ENCODE assay signal across 32 cellular contexts in the genomic region with DNA sequence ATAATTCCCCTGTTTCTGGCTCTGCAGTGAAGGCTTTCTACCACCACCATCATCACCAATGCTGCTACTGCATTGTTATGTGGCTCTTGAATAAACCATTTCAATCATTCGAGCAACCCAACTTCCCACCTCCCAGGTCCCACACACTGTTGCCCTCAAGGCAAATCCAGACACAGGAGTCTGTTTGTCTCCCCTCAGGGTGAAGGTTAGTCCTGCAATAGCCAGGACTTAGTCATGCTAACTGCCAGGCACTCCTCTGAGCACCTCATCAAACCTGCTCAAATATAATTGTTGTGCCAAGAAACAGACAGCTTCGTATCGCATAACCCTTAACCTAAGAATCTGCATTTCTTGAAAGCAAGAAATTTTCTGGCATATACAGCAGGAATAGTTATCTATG.
"Had no signal": no experiment of that assay in that cellular context is flagged by ENCODE, and none has a peak within 500 bp of the region (broad histone marks: within the 10 kb centered on the region; RNA-seq: fewer than 3 reads in every experiment).

No MANE protein-coding gene starts in this region.

- H3K36me3 ChIP-seq: ascending aorta, MG63, SJCRH30 had no signal

- H3K4me3 ChIP-seq: ascending aorta, body of pancreas, K562, MG63, SJCRH30 had no signal

- ATAC-seq: activated CD8-positive, alpha-beta T cell treated with anti-CD3 and anti-CD28 coated beads, Interleukin-2, amount 10 ng/mL, durations not matched to agents 7 days and 5 days; body of pancreas; K562; Panc1 had no signal

- H3K27ac Mint-ChIP-seq: activated CD8-positive, alpha-beta T cell treated with anti-CD3 and anti-CD28 coated beads, Interleukin-2, amount 10 ng/mL, durations not matched to agents 7 days and 5 days; activated naive CD4-positive, alpha-beta T cell treated with anti-CD3 and anti-CD28 coated beads, Interleukin-2, amount 50 U/mL, for 24 hours had no signal

- H3K27me3 Mint-ChIP-seq: activated naive CD4-positive, alpha-beta T cell treated with anti-CD3 and anti-CD28 coated beads, Interleukin-2, amount 50 U/mL, for 24 hours had no signal

- H3K36me3 Mint-ChIP-seq: activated naive CD4-positive, alpha-beta T cell treated with anti-CD3 and anti-CD28 coated beads, Interleukin-2, amount 50 U/mL, for 24 hours had no signal

- H3K27ac ChIP-seq: ascending aorta, body of pancreas, RWPE1, SJCRH30 had no signal

- H3K9ac ChIP-seq: SK-N-SH had no signal

- H3K4me2 ChIP-seq: SK-N-SH had no signal

- H3K9me3 ChIP-seq: ascending aorta, body of pancreas, MG63, SJCRH30, SK-N-SH had no signal

- H3K4me3 Mint-ChIP-seq: activated CD8-positive, alpha-beta T cell treated with anti-CD3 and anti-CD28 coated beads, Interleukin-2, amount 10 ng/mL, durations not matched to agents 7 days and 5 days; activated naive CD4-positive, alpha-beta T cell treated with anti-CD3 and anti-CD28 coated beads, Interleukin-2, amount 50 U/mL, for 24 hours had no signal

- FAIRE-seq: bronchial epithelial cell, K562 had no signal

- DNase-seq: activated CD4-positive, alpha-beta T cell treated with anti-CD3 and anti-CD28 coated beads for 48 hours; activated CD4-positive, alpha-beta T cell treated with anti-CD3 and anti-CD28 coated beads, Interleukin-2, amount 50 U/mL, for 4 hours; activated CD4-positive, CD25-positive, alpha-beta regulatory T cell treated with anti-CD3 and anti-CD28 coated beads, Interleukin-2, amount 50 U/mL, for 72 hours; activated CD8-positive, alpha-beta memory T cell treated with anti-CD3 and anti-CD28 coated beads, Interleukin-2, amount 50 U/mL, for 48 hours; activated CD8-positive, alpha-beta T cell treated with anti-CD3 and anti-CD28 coated beads, Interleukin-2, amount 10 ng/mL, durations not matched to agents 7 days and 5 days; activated naive CD4-positive, alpha-beta T cell; activated T-cell treated with anti-CD3 and anti-CD28 coated beads, Interleukin-2, amount 50 U/mL, for 1 hour; body of pancreas; central memory CD4-positive, alpha-beta T cell; Kasumi-1; MG63; MV-4-11; NCI-H1092 treated with DMSO at 0.1 percent for 48 hours; NCI-H1417 treated with DMSO at 0.1 percent for 48 hours; NCI-H1694; NCI-H2029; NCI-H2107; NCI-H2171 treated with DMSO at 0.1 percent for 48 hours; NCI-H345; NCI-H510A; NCI-H526 treated with DMSO at 0.1 percent for 48 hours; NCI-H82; Right ventricle myocardium superior; SJCRH30; SK-N-SH; T-helper 1 cell had no signal

- H3K27me3 ChIP-seq: ascending aorta, body of pancreas, MG63, SJCRH30 had no signal

- H3K9me3 Mint-ChIP-seq: activated naive CD4-positive, alpha-beta T cell treated with anti-CD3 and anti-CD28 coated beads, Interleukin-2, amount 50 U/mL, for 24 hours had no signal

- H3K4me1 ChIP-seq: body of pancreas, SJCRH30 had no signal
